Comparison of ENCODE assay signal across 21 cellular contexts in genomic region chr15:33032053-33032452, GRCh38.
"Had no signal": no experiment of that assay in that cellular context is flagged by ENCODE, and none has a peak within 500 bp of the region (broad histone marks: within the 10 kb centered on the region; RNA-seq: fewer than 3 reads in every experiment).

No MANE protein-coding gene starts in this region.

- H3K27me3 ChIP-seq: breast epithelium, gastroesophageal sphincter, left lung, tibial artery had no signal

- H3K27ac Mint-ChIP-seq: activated CD8-positive, alpha-beta T cell treated with anti-CD3 and anti-CD28 coated beads for 36 hours; activated naive CD8-positive, alpha-beta T cell; activated T-cell treated with anti-CD3 and anti-CD28 coated beads, Interleukin-2, amount 50 U/mL, for 72 hours; T-helper 1 cell treated with Interleukin-12 subunit alpha and Interleukin-12 subunit beta and Interleukin-4 antibody, amounts not matched to agents 30 μg/mL and 1 μg/mL, for 36 hours had no signal

- H3K4me1 ChIP-seq: breast epithelium, gastroesophageal sphincter, tibial artery had no signal

- H3K27me3 Mint-ChIP-seq: activated CD8-positive, alpha-beta T cell treated with anti-CD3 and anti-CD28 coated beads for 36 hours; activated naive CD8-positive, alpha-beta T cell; dendritic cell treated with granulocyte-macrophage colony-stimulating factor and Interleukin-4, amounts not matched to agents 40 ng/mL and 50 ng/mL, for 4 days had no signal

- H3K9me3 ChIP-seq: breast epithelium, gastroesophageal sphincter, left lung, tibial artery had no signal

- H3K9me3 Mint-ChIP-seq: activated CD8-positive, alpha-beta T cell treated with anti-CD3 and anti-CD28 coated beads for 36 hours; activated T-cell treated with anti-CD3 and anti-CD28 coated beads, Interleukin-2, amount 50 U/mL, for 72 hours; dendritic cell treated with granulocyte-macrophage colony-stimulating factor and Interleukin-4, amounts not matched to agents 40 ng/mL and 50 ng/mL, for 4 days; naive thymus-derived CD8-positive, alpha-beta T cell; T-helper 1 cell treated with Interleukin-12 subunit alpha and Interleukin-12 subunit beta and Interleukin-4 antibody, amounts not matched to agents 30 μg/mL and 1 μg/mL, for 36 hours had no signal

- ATAC-seq: activated CD8-positive, alpha-beta T cell treated with anti-CD3 and anti-CD28 coated beads for 36 hours; activated T-cell treated with anti-CD3 and anti-CD28 coated beads, Interleukin-2, amount 50 U/mL, for 72 hours; gastroesophageal sphincter; left lung; naive thymus-derived CD8-positive, alpha-beta T cell had no signal

- FAIRE-seq: keratinocyte, urothelium cell line had no signal

- H3K36me3 ChIP-seq: breast epithelium, gastroesophageal sphincter, left lung, tibial artery had no signal

- H3K36me3 Mint-ChIP-seq: activated naive CD8-positive, alpha-beta T cell; naive thymus-derived CD8-positive, alpha-beta T cell had no signal

- H3K4me3 Mint-ChIP-seq: activated CD8-positive, alpha-beta T cell treated with anti-CD3 and anti-CD28 coated beads for 36 hours; activated naive CD8-positive, alpha-beta T cell; activated T-cell treated with anti-CD3 and anti-CD28 coated beads, Interleukin-2, amount 50 U/mL, for 72 hours; dendritic cell treated with granulocyte-macrophage colony-stimulating factor and Interleukin-4, amounts not matched to agents 40 ng/mL and 50 ng/mL, for 4 days; naive thymus-derived CD8-positive, alpha-beta T cell; T-helper 1 cell treated with Interleukin-12 subunit alpha and Interleukin-12 subunit beta and Interleukin-4 antibody, amounts not matched to agents 30 μg/mL and 1 μg/mL, for 36 hours had no signal

- DNase-seq: activated CD4-positive, alpha-beta T cell treated with anti-CD3 and anti-CD28 coated beads for 4 hours; activated CD8-positive, alpha-beta memory T cell treated with anti-CD3 and anti-CD28 coated beads, Interleukin-2, amount 50 U/mL, for 4 hours; activated CD8-positive, alpha-beta T cell treated with anti-CD3 and anti-CD28 coated beads for 36 hours; activated gamma-delta T cell; activated T-cell treated with anti-CD3 and anti-CD28 coated beads, Interleukin-2, amount 50 U/mL, for 72 hours; amniotic stem cell; cerebellar nuclear complex; effector memory CD4-positive, alpha-beta T cell; left lung; naive thymus-derived CD8-positive, alpha-beta T cell; stimulated activated CD4-positive, alpha-beta T cell treated with anti-CD3 and anti-CD28 coated beads, Interleukin-15, amount 100 ng/mL, for 24 hours; stimulated activated CD4-positive, alpha-beta T cell treated with anti-CD3 and anti-CD28 coated beads, Interleukin-4, amount 100 ng/mL, for 1 hour; stimulated activated naive CD4-positive, alpha-beta T cell; tibial artery had no signal

- H3K4me3 ChIP-seq: breast epithelium, gastroesophageal sphincter, left lung, tibial artery had no signal

- H3K27ac ChIP-seq: breast epithelium, gastroesophageal sphincter, left lung, tibial artery had no signal
